22 cellular contexts compared by ENCODE assay signal in genomic region chr6:133352046-133352445, GRCh38.
"Had no signal": no experiment of that assay in that cellular context is flagged by ENCODE, and none has a peak within 500 bp of the region (broad histone marks: within the 10 kb centered on the region; RNA-seq: fewer than 3 reads in every experiment).

No MANE protein-coding gene starts in this region.

- H3K27me3 Mint-ChIP-seq: dendritic cell treated with granulocyte-macrophage colony-stimulating factor and Interleukin-4, amounts not matched to agents 40 ng/mL and 50 ng/mL, for 4 days; stimulated activated memory B cell treated with anti-CD40 and anti-IgM and Interleukin-4, amounts not matched to agents 10 μg/mL and 1 μg/mL and 100 μg/mL, for 72 hours had no signal

- H3K27me3 ChIP-seq: colonic mucosa, esophagus muscularis mucosa, foreskin keratinocyte, testis, tibial artery, upper lobe of left lung had no signal

- H3K4me3 ChIP-seq: colonic mucosa, esophagus muscularis mucosa, lower lobe of right lung, testis, tibial artery, upper lobe of left lung had no signal

- DNase-seq: colonic mucosa; effector CD8-positive, alpha-beta T cell; endodermal cell; foreskin keratinocyte; hypothalamus; left ventricle myocardium superior; lower lobe of right lung; naive thymus-derived CD8-positive, alpha-beta T cell; nephron progenitor cell; nucleus accumbens; posterior cingulate gyrus; stimulated activated CD4-positive, alpha-beta T cell treated with anti-CD3 and anti-CD28 coated beads, Interleukin-2, amount 100 ng/mL, for 24 hours; stimulated activated CD4-positive, alpha-beta T cell treated with anti-CD3 and anti-CD28 coated beads, Interleukin-4, amount 100 ng/mL, for 4 hours; stimulated activated naive CD8-positive, alpha-beta T cell treated with anti-CD3 and anti-CD28 coated beads, Interleukin-15, Interleukin-2, amounts not matched to agents 100 U/mL and 50 U/mL, for 24 hours; substantia nigra; testis; tibial artery; upper lobe of left lung had no signal

- H3K4me1 Mint-ChIP-seq: naive thymus-derived CD8-positive, alpha-beta T cell; stimulated activated memory B cell treated with anti-CD40 and anti-IgM and Interleukin-4, amounts not matched to agents 10 μg/mL and 1 μg/mL and 100 μg/mL, for 72 hours had no signal

- H3K36me3 ChIP-seq: colonic mucosa, esophagus muscularis mucosa, lower lobe of right lung, tibial artery, upper lobe of left lung had no signal

- H3K4me3 Mint-ChIP-seq: dendritic cell treated with granulocyte-macrophage colony-stimulating factor and Interleukin-4, amounts not matched to agents 40 ng/mL and 50 ng/mL, for 4 days; endodermal cell; naive thymus-derived CD8-positive, alpha-beta T cell; nephron progenitor cell; stimulated activated memory B cell treated with anti-CD40 and anti-IgM and Interleukin-4, amounts not matched to agents 10 μg/mL and 1 μg/mL and 100 μg/mL, for 72 hours had no signal

- H3K4me1 ChIP-seq: colonic mucosa, esophagus muscularis mucosa, foreskin keratinocyte, lower lobe of right lung, testis, tibial artery, upper lobe of left lung had no signal

- H3K9me3 ChIP-seq: colonic mucosa, esophagus muscularis mucosa, lower lobe of right lung, testis, tibial artery, upper lobe of left lung had no signal

- H3K27ac Mint-ChIP-seq: dendritic cell treated with granulocyte-macrophage colony-stimulating factor and Interleukin-4, amounts not matched to agents 40 ng/mL and 50 ng/mL, for 4 days; endodermal cell; naive thymus-derived CD8-positive, alpha-beta T cell; nephron progenitor cell; stimulated activated memory B cell treated with anti-CD40 and anti-IgM and Interleukin-4, amounts not matched to agents 10 μg/mL and 1 μg/mL and 100 μg/mL, for 72 hours had no signal

- H3K27ac ChIP-seq: colonic mucosa, esophagus muscularis mucosa, foreskin keratinocyte, lower lobe of right lung, testis, tibial artery, upper lobe of left lung had no signal

- H3K9me3 Mint-ChIP-seq: dendritic cell treated with granulocyte-macrophage colony-stimulating factor and Interleukin-4, amounts not matched to agents 40 ng/mL and 50 ng/mL, for 4 days; endodermal cell; stimulated activated memory B cell treated with anti-CD40 and anti-IgM and Interleukin-4, amounts not matched to agents 10 μg/mL and 1 μg/mL and 100 μg/mL, for 72 hours had no signal

- H3K36me3 Mint-ChIP-seq: naive thymus-derived CD8-positive, alpha-beta T cell; stimulated activated memory B cell treated with anti-CD40 and anti-IgM and Interleukin-4, amounts not matched to agents 10 μg/mL and 1 μg/mL and 100 μg/mL, for 72 hours had no signal

- ATAC-seq: foreskin keratinocyte; lower lobe of right lung; naive thymus-derived CD8-positive, alpha-beta T cell; sciatic nerve; stimulated activated naive CD8-positive, alpha-beta T cell treated with anti-CD3 and anti-CD28 coated beads, Interleukin-15, Interleukin-2, amounts not matched to agents 100 U/mL and 50 U/mL, for 24 hours had no signal
